Comparison of ENCODE assay signal across 8 cellular contexts in genomic region chr14:102235275-102235897, GRCh38.
A peak's percentile ranks its signal among the peaks of the same experiment; 100 is the strongest.
DNase-seq lines count a peak whose midpoint lies in the region; ATAC-seq, FAIRE-seq and TF ChIP-seq lines count a peak whose summit lies in the region.

No MANE protein-coding gene starts in this region.

- peak in 1 of 2 donors; percentile 24 for TF ChIP-seq EP300 in tibial nerve (IDR thresholded peaks at IDR 0.05)

- FAIRE-seq in A204.1 (lab: Jason Lieb, UNC): peak; percentile 98

- H3K4me3 Mint-ChIP-seq in activated naive CD4-positive, alpha-beta T cell treated with anti-CD3 and anti-CD28 coated beads, Interleukin-2, amount 10 ng/mL, durations not matched to agents 7 days and 5 days: no peak overlapping the region
- H3K4me3 Mint-ChIP-seq in glutamatergic neuron (ENCODE audit: unreplicated experiment): no peak overlapping the region

- no peaks in the 10 kb centered on the region for H3K36me3 Mint-ChIP-seq in activated naive CD4-positive, alpha-beta T cell treated with anti-CD3 and anti-CD28 coated beads, Interleukin-2, amount 10 ng/mL, durations not matched to agents 7 days and 5 days
- no peaks in the 10 kb centered on the region for H3K36me3 Mint-ChIP-seq in glutamatergic neuron (ENCODE audit: unreplicated experiment)

- ATAC-seq in GM18870 (IDR thresholded peaks at IDR 0.05; ENCODE audit: unreplicated experiment): peak; percentile 58

- TF ChIP-seq POLR2A in tibial nerve (IDR thresholded peaks at IDR 0.05): no peak

- no peaks in the 10 kb centered on the region for H3K9me3 Mint-ChIP-seq in activated naive CD4-positive, alpha-beta T cell treated with anti-CD3 and anti-CD28 coated beads, Interleukin-2, amount 10 ng/mL, durations not matched to agents 7 days and 5 days
- H3K9me3 Mint-ChIP-seq in glutamatergic neuron (ENCODE audit: unreplicated experiment): peaks cover 1% of the 10 kb centered on the region

- TF ChIP-seq CTCF in glutamatergic neuron (IDR thresholded peaks at IDR 0.05; ENCODE audit: partially characterized antibody, unreplicated experiment) (peak; percentile 74), tibial nerve (IDR thresholded peaks at IDR 0.05) (peak; percentile 60 to 82 (median 77))

- H3K27ac Mint-ChIP-seq in activated naive CD4-positive, alpha-beta T cell treated with anti-CD3 and anti-CD28 coated beads, Interleukin-2, amount 10 ng/mL, durations not matched to agents 7 days and 5 days: no peak overlapping the region
- H3K27ac Mint-ChIP-seq in glutamatergic neuron (ENCODE audit: unreplicated experiment): no peak overlapping the region

- CTCF ChIA-PET in activated naive CD4-positive, alpha-beta T cell treated with anti-CD3 and anti-CD28 coated beads, Interleukin-2, amount 10 ng/mL, durations not matched to agents 7 days and 5 days (lab: Charles Lee): no interaction called here

- H3K27me3 Mint-ChIP-seq in activated naive CD4-positive, alpha-beta T cell treated with anti-CD3 and anti-CD28 coated beads, Interleukin-2, amount 10 ng/mL, durations not matched to agents 7 days and 5 days: peaks cover 9% of the 10 kb centered on the region
- peaks cover 3% of the 10 kb centered on the region for H3K27me3 Mint-ChIP-seq in glutamatergic neuron (ENCODE audit: unreplicated experiment)

- 33 to 38% methylated on average over 19 of the region's 19 CpGs for WGBS in tibial nerve, 2 donors

- H3K36me3 ChIP-seq in tibial nerve: peaks cover 0 to 33% (median 0%) of the 10 kb centered on the region in 3 donors

- peak overlapping the region in 2 of 4 donors; percentile 56 to 68 for H3K27ac ChIP-seq in tibial nerve

- peaks cover 0 to 6% (median 2%) of the 10 kb centered on the region in 4 donors for H3K4me1 ChIP-seq in tibial nerve

- H3K4me1 Mint-ChIP-seq in activated naive CD4-positive, alpha-beta T cell treated with anti-CD3 and anti-CD28 coated beads, Interleukin-2, amount 10 ng/mL, durations not matched to agents 7 days and 5 days: no peaks in the 10 kb centered on the region
- peaks cover 6% of the 10 kb centered on the region for H3K4me1 Mint-ChIP-seq in glutamatergic neuron (ENCODE audit: low read depth, unreplicated experiment)

- H3K9me3 ChIP-seq in tibial nerve: no peaks in the 10 kb centered on the region

- no peaks in the 10 kb centered on the region for H3K27me3 ChIP-seq in tibial nerve

- DNase-seq in LoVo (ENCODE audit: low spot score): peak; percentile 86
- peak; percentile 23 for DNase-seq in SHP77 treated with DMSO at 0.1 percent for 48 hours (lab: John Stamatoyannopoulos, UW)
- peak; percentile 85 for DNase-seq in activated naive CD4-positive, alpha-beta T cell treated with anti-CD3 and anti-CD28 coated beads, Interleukin-2, amount 10 ng/mL, durations not matched to agents 7 days and 5 days
- DNase-seq in glutamatergic neuron: peak; percentile 85
- DNase-seq in pons (ENCODE audit: low spot score): peak; percentile 79
- peak; percentile 82 to 88 for DNase-seq in tibial nerve (ENCODE audit: low spot score in 2 of 2)

- peak overlapping the region in 2 of 4 donors; percentile 27 to 36 for H3K4me3 ChIP-seq in tibial nerve

Comparison
In these comparisons a context has a peak if more than half of its experiments do, and no peak if none do; other contexts are left out.
1. DNase-seq: peak in every context shown above with its lines; median percentile 86 in LoVo; 85 in activated naive CD4-positive, alpha-beta T cell treated with anti-CD3 and anti-CD28 coated beads, Interleukin-2, amount 10 ng/mL, durations not matched to agents 7 days and 5 days; 85 in glutamatergic neuron; 85 in tibial nerve; 79 in pons; 23 in SHP77 treated with DMSO at 0.1 percent for 48 hours.